15 cellular contexts compared by ENCODE assay signal in the genomic region with DNA sequence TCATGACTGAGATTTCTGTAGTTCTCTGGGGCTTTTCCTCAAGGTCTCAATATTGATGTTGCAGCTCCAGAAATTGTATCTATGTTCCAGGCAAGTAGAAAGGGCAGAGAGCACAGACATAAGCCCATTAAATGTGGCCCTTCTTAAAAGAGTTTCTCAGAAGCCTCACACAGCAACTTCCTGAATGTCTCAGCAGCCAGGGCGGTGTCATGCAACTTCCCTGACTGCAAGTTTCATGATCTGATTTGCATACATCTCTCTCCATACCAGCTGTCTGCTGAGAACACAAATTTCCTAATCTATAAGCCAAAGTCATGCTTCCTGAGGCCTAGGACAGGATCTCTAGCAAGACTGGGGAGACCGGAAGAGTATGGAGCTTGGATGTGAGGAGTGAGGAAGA. TPM values are rescaled to one million over a fixed set of nuclear protein-coding genes. Genes with fewer than 3 reads are reported as not detected.
A peak's percentile ranks its signal among the peaks of the same experiment; 100 is the strongest.
DNase-seq lines count a peak whose midpoint lies in the region; ATAC-seq, FAIRE-seq and TF ChIP-seq lines count a peak whose summit lies in the region.
"Had no signal": no experiment of that assay in that cellular context is flagged by ENCODE, and none has a peak within 500 bp of the region (broad histone marks: within the 10 kb centered on the region; RNA-seq: fewer than 3 reads in every experiment).

No MANE protein-coding gene starts in this region.

- no peaks in the 10 kb centered on the region for H3K4me1 Mint-ChIP-seq in chondrocyte (ENCODE audit: low read depth)

- H3K36me3 Mint-ChIP-seq in chondrocyte (ENCODE audit: low read depth): no peaks in the 10 kb centered on the region

- ATAC-seq in GM19023 (IDR thresholded peaks at IDR 0.05; ENCODE audit: unreplicated experiment): peak; percentile 83
- ATAC-seq in GM21723 (IDR thresholded peaks at IDR 0.05; ENCODE audit: unreplicated experiment): peak; percentile 89
- ATAC-seq in HG03139 (IDR thresholded peaks at IDR 0.05; ENCODE audit: unreplicated experiment): peak; percentile 81
- ATAC-seq in HG02981 (IDR thresholded peaks at IDR 0.05; ENCODE audit: unreplicated experiment): no peak
- ATAC-seq: K562 had no signal

- H3K36me3 ChIP-seq in bronchial epithelial cell (ENCODE audit: control insufficient read depth, insufficient read depth, low read length): no peaks in the 10 kb centered on the region
- H3K36me3 ChIP-seq: SJSA1, thoracic aorta had no signal

- TF ChIP-seq CTCF in bronchial epithelial cell (IDR thresholded peaks at IDR 0.05; ENCODE audit: insufficient read depth, low read length, severe bottlenecking) (no peak), chondrocyte (IDR thresholded peaks at IDR 0.05) (no peak)

- H3K27ac Mint-ChIP-seq in chondrocyte (ENCODE audit: unreplicated experiment): no peak overlapping the region

- peaks cover 24% of the 10 kb centered on the region for H3K27me3 Mint-ChIP-seq in chondrocyte (ENCODE audit: low read depth)

- H3K9me3 Mint-ChIP-seq in chondrocyte (ENCODE audit: low read depth): no peaks in the 10 kb centered on the region

- no peak overlapping the region for H3K4me3 ChIP-seq in bronchial epithelial cell (ENCODE audit: low read depth, low read length)
- H3K4me3 ChIP-seq: K562, SJSA1, thoracic aorta had no signal

- H3K4me3 Mint-ChIP-seq in chondrocyte (ENCODE audit: unreplicated experiment): no peak overlapping the region

- no peak for FAIRE-seq in bronchial epithelial cell (lab: Jason Lieb, UNC)
- FAIRE-seq: K562 had no signal

- peak; percentile 11 for DNase-seq in bronchial epithelial cell (ENCODE audit: low read depth)
- DNase-seq in activated CD8-positive, alpha-beta memory T cell treated with anti-CD3 and anti-CD28 coated beads for 24 hours: no peak
- no peak for DNase-seq in chondrocyte (ENCODE audit: low spot score)
- DNase-seq: activated CD8-positive, alpha-beta memory T cell treated with anti-CD3 and anti-CD28 coated beads, Interleukin-2, amount 50 U/mL, for 48 hours; amniotic stem cell; mesendoderm; NCI-H187 treated with DMSO at 0.1 percent for 48 hours had no signal

- no peaks in the 10 kb centered on the region for H3K27me3 ChIP-seq in bronchial epithelial cell (ENCODE audit: control insufficient read depth, insufficient read depth, low read length)
- H3K27me3 ChIP-seq: SJSA1 had no signal

RNA-seq across cellular contexts. Expression of gene RGS7BP, which starts 13.0 kb away (rescaled TPM):
- total RNA-seq in bronchial epithelial cell (not detected in 2 replicates), chondrocyte (not detected in 3 replicates)
- total RNA-seq: Daoy, K562, SJSA1 had no signal
